In genomic region chr16:1154887-1155331, GRCh38 we compare ENCODE assay signal across 1 cellular context.
A peak's percentile ranks its signal among the peaks of the same experiment; 100 is the strongest.
TF ChIP-seq lines count a peak whose summit lies in the region.

No MANE protein-coding gene starts in this region.

TF ChIP-seq in HepG2, 621 proteins besides CTCF, POLR2A, EP300 and RAD21 (continued from another document and continues in another):
- TF ChIP-seq ZBTB49 (CRISPR knock-in tag; IDR thresholded peaks at IDR 0.05; ENCODE audit: borderline replicate concordance) (no peak), KLF16 (CRISPR knock-in tag; IDR thresholded peaks at IDR 0.05) (no peak), ZNF589 (CRISPR knock-in tag; conservative IDR thresholded peaks at IDR 0.05) (no peak), ZNF362 (CRISPR knock-in tag; IDR thresholded peaks at IDR 0.05; ENCODE audit: borderline replicate concordance) (0 out of 2 replicates have a peak, but pooled peaks have one; percentile 21), TEAD3 (CRISPR knock-in tag; optimal IDR thresholded peaks at IDR 0.05; ENCODE audit: borderline replicate concordance) (no peak), NRL (CRISPR knock-in tag; IDR thresholded peaks at IDR 0.05; ENCODE audit: borderline replicate concordance) (no peak), ZNF264 (CRISPR knock-in tag; IDR thresholded peaks at IDR 0.05) (no peak), ZSCAN29 (CRISPR knock-in tag; conservative IDR thresholded peaks at IDR 0.05) (no peak), ZMYM2 (CRISPR knock-in tag; IDR thresholded peaks at IDR 0.05) (no peak), ZNF530 (CRISPR knock-in tag; IDR thresholded peaks at IDR 0.05; ENCODE audit: low read depth) (no peak), ZZZ3 (CRISPR knock-in tag; IDR thresholded peaks at IDR 0.05; ENCODE audit: borderline replicate concordance) (no peak), HCFC1 (IDR thresholded peaks at IDR 0.05; ENCODE audit: low read depth, low read length) (no peak), TOPORS (CRISPR knock-in tag; IDR thresholded peaks at IDR 0.05) (no peak), NFAT5 (CRISPR knock-in tag; IDR thresholded peaks at IDR 0.05) (no peak), ZNF709 (CRISPR knock-in tag; IDR thresholded peaks at IDR 0.05) (no peak), TBX2 (CRISPR knock-in tag; IDR thresholded peaks at IDR 0.05; ENCODE audit: borderline replicate concordance) (peak; percentile 22; the same call in 1 of the 2 replicates), ZNF136 (CRISPR knock-in tag; IDR thresholded peaks at IDR 0.05; ENCODE audit: low read depth) (no peak), KIAA2018 (CRISPR knock-in tag; IDR thresholded peaks at IDR 0.05; ENCODE audit: borderline replicate concordance) (no peak), ZNF724P (CRISPR knock-in tag; IDR thresholded peaks at IDR 0.05; ENCODE audit: borderline replicate concordance) (no peak), ZNF556 (CRISPR knock-in tag; IDR thresholded peaks at IDR 0.05; ENCODE audit: borderline replicate concordance) (no peak), FOSL1 (CRISPR knock-in tag; IDR thresholded peaks at IDR 0.05; ENCODE audit: borderline replicate concordance) (peak; percentile 16; the same call in 1 of the 2 replicates), ZNF674 (CRISPR knock-in tag; IDR thresholded peaks at IDR 0.05; ENCODE audit: low read depth) (no peak), ZNF256 (CRISPR knock-in tag; conservative IDR thresholded peaks at IDR 0.05) (no peak), ZNF383 (CRISPR knock-in tag; IDR thresholded peaks at IDR 0.05; ENCODE audit: borderline replicate concordance) (no peak), ZSCAN25 (CRISPR knock-in tag; IDR thresholded peaks at IDR 0.05) (no peak), ZNF549 (CRISPR knock-in tag; IDR thresholded peaks at IDR 0.05) (no peak), UBTF (CRISPR knock-in tag; IDR thresholded peaks at IDR 0.05) (peak; percentile 38), ZKSCAN8 (CRISPR knock-in tag; IDR thresholded peaks at IDR 0.05; ENCODE audit: borderline replicate concordance) (0 out of 2 replicates have a peak, but pooled peaks have one; percentile 36)
- TF ChIP-seq, protein P1, sequence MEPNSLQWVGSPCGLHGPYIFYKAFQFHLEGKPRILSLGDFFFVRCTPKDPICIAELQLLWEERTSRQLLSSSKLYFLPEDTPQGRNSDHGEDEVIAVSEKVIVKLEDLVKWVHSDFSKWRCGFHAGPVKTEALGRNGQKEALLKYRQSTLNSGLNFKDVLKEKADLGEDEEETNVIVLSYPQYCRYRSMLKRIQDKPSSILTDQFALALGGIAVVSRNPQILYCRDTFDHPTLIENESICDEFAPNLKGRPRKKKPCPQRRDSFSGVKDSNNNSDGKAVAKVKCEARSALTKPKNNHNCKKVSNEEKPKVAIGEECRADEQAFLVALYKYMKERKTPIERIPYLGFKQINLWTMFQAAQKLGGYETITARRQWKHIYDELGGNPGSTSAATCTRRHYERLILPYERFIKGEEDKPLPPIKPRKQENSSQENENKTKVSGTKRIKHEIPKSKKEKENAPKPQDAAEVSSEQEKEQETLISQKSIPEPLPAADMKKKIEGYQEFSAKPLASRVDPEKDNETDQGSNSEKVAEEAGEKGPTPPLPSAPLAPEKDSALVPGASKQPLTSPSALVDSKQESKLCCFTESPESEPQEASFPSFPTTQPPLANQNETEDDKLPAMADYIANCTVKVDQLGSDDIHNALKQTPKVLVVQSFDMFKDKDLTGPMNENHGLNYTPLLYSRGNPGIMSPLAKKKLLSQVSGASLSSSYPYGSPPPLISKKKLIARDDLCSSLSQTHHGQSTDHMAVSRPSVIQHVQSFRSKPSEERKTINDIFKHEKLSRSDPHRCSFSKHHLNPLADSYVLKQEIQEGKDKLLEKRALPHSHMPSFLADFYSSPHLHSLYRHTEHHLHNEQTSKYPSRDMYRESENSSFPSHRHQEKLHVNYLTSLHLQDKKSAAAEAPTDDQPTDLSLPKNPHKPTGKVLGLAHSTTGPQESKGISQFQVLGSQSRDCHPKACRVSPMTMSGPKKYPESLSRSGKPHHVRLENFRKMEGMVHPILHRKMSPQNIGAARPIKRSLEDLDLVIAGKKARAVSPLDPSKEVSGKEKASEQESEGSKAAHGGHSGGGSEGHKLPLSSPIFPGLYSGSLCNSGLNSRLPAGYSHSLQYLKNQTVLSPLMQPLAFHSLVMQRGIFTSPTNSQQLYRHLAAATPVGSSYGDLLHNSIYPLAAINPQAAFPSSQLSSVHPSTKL (CRISPR knock-in tag; IDR thresholded peaks at IDR 0.05), result peak; percentile 32; the same call in 1 of the 2 replicates
- TF ChIP-seq, protein P2, sequence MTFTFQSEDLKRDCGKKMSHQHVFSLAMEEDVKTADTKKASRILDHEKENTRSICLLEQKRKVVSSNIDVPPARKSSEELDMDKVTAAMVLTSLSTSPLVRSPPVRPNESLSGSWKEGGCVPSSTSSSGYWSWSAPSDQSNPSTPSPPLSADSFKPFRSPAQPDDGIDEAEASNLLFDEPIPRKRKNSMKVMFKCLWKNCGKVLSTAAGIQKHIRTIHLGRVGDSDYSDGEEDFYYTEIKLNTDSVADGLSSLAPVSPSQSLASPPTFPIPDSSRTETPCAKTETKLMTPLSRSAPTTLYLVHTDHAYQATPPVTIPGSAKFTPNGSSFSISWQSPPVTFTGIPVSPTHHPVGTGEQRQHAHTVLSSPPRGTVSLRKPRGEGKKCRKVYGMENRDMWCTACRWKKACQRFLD (CRISPR knock-in tag; IDR thresholded peaks at IDR 0.05; ENCODE audit: borderline replicate concordance), result no peak
